In genomic region chr2:178227187-178227586, GRCh38 we compare ENCODE assay signal across 21 cellular contexts. TPM values are rescaled to one million over a fixed set of nuclear protein-coding genes. Genes with fewer than 3 reads are reported as not detected.
DNase-seq lines count a peak whose midpoint lies in the region; ATAC-seq, FAIRE-seq and TF ChIP-seq lines count a peak whose summit lies in the region.
"Had no signal": no experiment of that assay in that cellular context is flagged by ENCODE, and none has a peak within 500 bp of the region (broad histone marks: within the 10 kb centered on the region; RNA-seq: fewer than 3 reads in every experiment).

No MANE protein-coding gene starts in this region.

- H3K36me3 ChIP-seq in K562 (ENCODE audit: control insufficient read depth, insufficient read depth, low read length) (no peaks in the 10 kb centered on the region), smooth muscle cell (ENCODE audit: low read depth) (no peaks in the 10 kb centered on the region)

- no peak overlapping the region for H3K4me3 Mint-ChIP-seq in activated T-helper 1 cell treated with anti-CD3 and anti-CD28 coated beads, Interleukin-12 subunit alpha, Interleukin-12 subunit beta, Interleukin-2, Interleukin-4 antibody, amounts not matched to agents 30 ng/mL and 10 ng/mL and 1 ng/mL, durations not matched to agents 14 hours and 24 hours and 36 hours
- H3K4me3 Mint-ChIP-seq: activated CD8-positive, alpha-beta T cell treated with anti-CD3 and anti-CD28 coated beads for 36 hours; activated naive CD8-positive, alpha-beta T cell treated with anti-CD3 and anti-CD28 coated beads, Interleukin-2, amount 50 U/mL, for 24 hours; IgD-negative memory B cell; immature natural killer cell; neural crest cell; stimulated activated naive CD8-positive, alpha-beta T cell treated with anti-CD3 and anti-CD28 coated beads, Interleukin-15, amount 100 ng/mL, for 72 hours; T-cell had no signal

- no peaks in the 10 kb centered on the region for H4K20me1 ChIP-seq in K562 (replicated peaks; ENCODE audit: control insufficient read depth, insufficient read depth, low read length)
- no peaks in the 10 kb centered on the region for H4K20me1 ChIP-seq in smooth muscle cell (ENCODE audit: low read depth)

- H3K9me3 Mint-ChIP-seq in activated T-helper 1 cell treated with anti-CD3 and anti-CD28 coated beads, Interleukin-12 subunit alpha, Interleukin-12 subunit beta, Interleukin-2, Interleukin-4 antibody, amounts not matched to agents 30 ng/mL and 10 ng/mL and 1 ng/mL, durations not matched to agents 14 hours and 24 hours and 36 hours = no peaks in the 10 kb centered on the region
- H3K9me3 Mint-ChIP-seq: activated CD8-positive, alpha-beta T cell treated with anti-CD3 and anti-CD28 coated beads for 36 hours; activated naive CD8-positive, alpha-beta T cell treated with anti-CD3 and anti-CD28 coated beads, Interleukin-2, amount 50 U/mL, for 24 hours; neural crest cell; stimulated activated naive CD8-positive, alpha-beta T cell treated with anti-CD3 and anti-CD28 coated beads, Interleukin-15, amount 100 ng/mL, for 72 hours; T-cell had no signal

- H3K27me3 ChIP-seq in K562 (ENCODE audit: control insufficient read depth in 2 of 2, insufficient read depth in 2 of 2, low read length in 2 of 2) (no peaks in the 10 kb centered on the region), smooth muscle cell (ENCODE audit: low read depth) (no peaks in the 10 kb centered on the region)

- H3K4me2 ChIP-seq in K562 (ENCODE audit: insufficient read depth, low read length) = no peak overlapping the region
- no peak overlapping the region for H3K4me2 ChIP-seq in smooth muscle cell

- intact Hi-C loops in K562 (cut with micrococcal nuclease) = no loop called here
- intact Hi-C loops in activated T-helper 1 cell treated with anti-CD3 and anti-CD28 coated beads, Interleukin-12 subunit alpha, Interleukin-12 subunit beta, Interleukin-2, Interleukin-4 antibody, amounts not matched to agents 30 ng/mL and 10 ng/mL and 1 ng/mL, durations not matched to agents 14 hours and 24 hours and 36 hours (cut with micrococcal nuclease) = no loop called here

- H3K79me2 ChIP-seq in K562 (ENCODE audit: control insufficient read depth, insufficient read depth, low read length) = no peaks in the 10 kb centered on the region
- H3K79me2 ChIP-seq in smooth muscle cell (ENCODE audit: low read depth) = no peaks in the 10 kb centered on the region

- no peak for TF ChIP-seq POLR2A in K562 (conservative IDR thresholded peaks at IDR 0.05)

- TF ChIP-seq EP300 in K562 (IDR thresholded peaks at IDR 0.05; ENCODE audit: low read length) = no peak

- no peak for TF ChIP-seq RAD21 in K562 (CRISPR knock-in tag; conservative IDR thresholded peaks at IDR 0.05 in 1 of 2, IDR thresholded peaks at IDR 0.05 in 1 of 2)

- no peak overlapping the region for H3K9ac ChIP-seq in K562 (ENCODE audit: insufficient read depth in 1 of 2, low read depth in 2 of 2, low read length in 2 of 2)
- no peak overlapping the region for H3K9ac ChIP-seq in smooth muscle cell (ENCODE audit: low read depth)

- in situ Hi-C loops in K562 (cut with MboI) = no loop called here

- DNase-seq in AG09309 (ENCODE audit: low read depth) = peak; percentile 8
- DNase-seq in LHCN-M2 (ENCODE audit: low read depth) = peak; percentile 58
- no peak for DNase-seq in K562 (ENCODE audit: extremely low read depth in 1 of 4, low spot score in 3 of 4)
- DNase-seq in kidney glomerular epithelial cell (lab: John Stamatoyannopoulos, UW) = peak; percentile 26
- no peak for DNase-seq in coronary artery (ENCODE audit: low spot score)
- DNase-seq in smooth muscle cell (lab: John Stamatoyannopoulos, UW; ENCODE audit: unreplicated experiment) = no peak
- no peak for DNase-seq in activated T-helper 1 cell treated with anti-CD3 and anti-CD28 coated beads, Interleukin-12 subunit alpha, Interleukin-12 subunit beta, Interleukin-2, Interleukin-4 antibody, amounts not matched to agents 30 ng/mL and 10 ng/mL and 1 ng/mL, durations not matched to agents 14 hours and 24 hours and 36 hours (ENCODE audit: low spot score)
- DNase-seq: activated CD8-positive, alpha-beta T cell treated with anti-CD3 and anti-CD28 coated beads for 36 hours; activated naive CD8-positive, alpha-beta T cell treated with anti-CD3 and anti-CD28 coated beads, Interleukin-2, amount 50 U/mL, for 24 hours; activated T-cell treated with anti-CD3 and anti-CD28 coated beads, Interleukin-2, amount 50 U/mL, for 48 hours; GF-D8; head of caudate nucleus; immature natural killer cell; midbrain; RPMI8226; stimulated activated naive CD8-positive, alpha-beta T cell treated with anti-CD3 and anti-CD28 coated beads, Interleukin-15, amount 100 ng/mL, for 72 hours; T-cell had no signal

- no peak for TF ChIP-seq CTCF in AG09309 (IDR thresholded peaks at IDR 0.05; ENCODE audit: control insufficient read depth, insufficient read depth, low read depth, low read length, missing control alignments)
- TF ChIP-seq CTCF in K562 (IDR thresholded peaks at IDR 0.05 in 2 of 3, conservative IDR thresholded peaks at IDR 0.05 in 1 of 3; ENCODE audit: insufficient read depth in 2 of 3, low read depth in 1 of 3, low read length in 3 of 3) = no peak
- TF ChIP-seq CTCF in coronary artery (IDR thresholded peaks at IDR 0.05) = no peak
- TF ChIP-seq CTCF in smooth muscle cell (IDR thresholded peaks at IDR 0.05; ENCODE audit: borderline replicate concordance, insufficient read depth, poor library complexity, severe bottlenecking) = no peak

- 18% methylated on average over 2 of the region's 2 CpGs for WGBS in K562 (ENCODE audit: insufficient coverage, low coverage, missing lambda C conversion rate)
- 87% methylated on average over 2 of the region's 2 CpGs for whole genome bisulfite sequencing in smooth muscle cell (ENCODE audit: low lambda C conversion rate)

- no TSS peak for BruUV-seq in K562 (replicated peaks; lab: Mats Ljungman, UMichigan)

- no peaks in the 10 kb centered on the region for H3K4me1 Mint-ChIP-seq in activated T-helper 1 cell treated with anti-CD3 and anti-CD28 coated beads, Interleukin-12 subunit alpha, Interleukin-12 subunit beta, Interleukin-2, Interleukin-4 antibody, amounts not matched to agents 30 ng/mL and 10 ng/mL and 1 ng/mL, durations not matched to agents 14 hours and 24 hours and 36 hours (ENCODE audit: low read depth)
- H3K4me1 Mint-ChIP-seq: activated naive CD8-positive, alpha-beta T cell treated with anti-CD3 and anti-CD28 coated beads, Interleukin-2, amount 50 U/mL, for 24 hours; immature natural killer cell; stimulated activated naive CD8-positive, alpha-beta T cell treated with anti-CD3 and anti-CD28 coated beads, Interleukin-15, amount 100 ng/mL, for 72 hours; T-cell had no signal

- CTCF ChIA-PET in K562 (lab: Yijun Ruan, JAX; ENCODE audit: low intra/inter-chr PET ratio) = no interaction called here

- H3K27ac ChIP-seq in K562 (ENCODE audit: extremely low read depth, low read depth, low read length) = no peak overlapping the region
- no peak overlapping the region for H3K27ac ChIP-seq in coronary artery
- H3K27ac ChIP-seq in smooth muscle cell (ENCODE audit: low read depth) = no peak overlapping the region
- H3K27ac ChIP-seq: epithelial cell of prostate had no signal

- H3K4me3 ChIP-seq in AG09309 (ENCODE audit: control insufficient read depth, low read depth, low read length) (no peak overlapping the region), K562 (no peak overlapping the region), coronary artery (no peak overlapping the region), smooth muscle cell (no peak overlapping the region)

- no peak for FAIRE-seq in K562 (lab: Jason Lieb, UNC)

- H3K9me1 ChIP-seq in K562 (ENCODE audit: control insufficient read depth, insufficient read depth, low read length) = no peaks in the 10 kb centered on the region

- H3K27ac Mint-ChIP-seq in activated T-helper 1 cell treated with anti-CD3 and anti-CD28 coated beads, Interleukin-12 subunit alpha, Interleukin-12 subunit beta, Interleukin-2, Interleukin-4 antibody, amounts not matched to agents 30 ng/mL and 10 ng/mL and 1 ng/mL, durations not matched to agents 14 hours and 24 hours and 36 hours = no peak overlapping the region
- H3K27ac Mint-ChIP-seq: activated CD8-positive, alpha-beta T cell treated with anti-CD3 and anti-CD28 coated beads for 36 hours; activated naive CD8-positive, alpha-beta T cell treated with anti-CD3 and anti-CD28 coated beads, Interleukin-2, amount 50 U/mL, for 24 hours; IgD-negative memory B cell; immature natural killer cell; stimulated activated naive CD8-positive, alpha-beta T cell treated with anti-CD3 and anti-CD28 coated beads, Interleukin-15, amount 100 ng/mL, for 72 hours; T-cell had no signal

- H2AFZ ChIP-seq in K562 (ENCODE audit: low read depth, low read length) (no peak overlapping the region), smooth muscle cell (ENCODE audit: low read depth) (no peak overlapping the region)

- H3K9me3 ChIP-seq in K562 (replicated peaks; ENCODE audit: control insufficient read depth, insufficient read depth, low read depth, low read length) = no peaks in the 10 kb centered on the region
- no peaks in the 10 kb centered on the region for H3K9me3 ChIP-seq in smooth muscle cell (replicated peaks; ENCODE audit: low read depth)

- no peaks in the 10 kb centered on the region for H3K36me3 Mint-ChIP-seq in activated T-helper 1 cell treated with anti-CD3 and anti-CD28 coated beads, Interleukin-12 subunit alpha, Interleukin-12 subunit beta, Interleukin-2, Interleukin-4 antibody, amounts not matched to agents 30 ng/mL and 10 ng/mL and 1 ng/mL, durations not matched to agents 14 hours and 24 hours and 36 hours (ENCODE audit: low read depth)
- H3K36me3 Mint-ChIP-seq: IgD-negative memory B cell, immature natural killer cell, T-cell had no signal

- ATAC-seq in K562 (no peak), GM18520 (IDR thresholded peaks at IDR 0.05; ENCODE audit: unreplicated experiment) (no peak)
- ATAC-seq: activated CD8-positive, alpha-beta T cell treated with anti-CD3 and anti-CD28 coated beads for 36 hours; activated naive CD8-positive, alpha-beta T cell treated with anti-CD3 and anti-CD28 coated beads, Interleukin-2, amount 50 U/mL, for 24 hours; stimulated activated naive CD8-positive, alpha-beta T cell treated with anti-CD3 and anti-CD28 coated beads, Interleukin-15, amount 100 ng/mL, for 72 hours; T-cell had no signal

- peaks cover 9% of the 10 kb centered on the region for H3K27me3 Mint-ChIP-seq in activated T-helper 1 cell treated with anti-CD3 and anti-CD28 coated beads, Interleukin-12 subunit alpha, Interleukin-12 subunit beta, Interleukin-2, Interleukin-4 antibody, amounts not matched to agents 30 ng/mL and 10 ng/mL and 1 ng/mL, durations not matched to agents 14 hours and 24 hours and 36 hours (ENCODE audit: insufficient read depth)

- H3K4me1 ChIP-seq in K562 (replicated peaks in 1 of 2; ENCODE audit: control insufficient read depth in 2 of 2, insufficient read depth in 2 of 2, low read length in 2 of 2) (0 out of 5 replicates have a peak, but pooled peaks cover 0 to 7% of the 10 kb centered on the region in 2 experiments), smooth muscle cell (ENCODE audit: low read depth) (no peaks in the 10 kb centered on the region)

- H3F3A ChIP-seq in smooth muscle cell (ENCODE audit: low read depth) = no peaks in the 10 kb centered on the region

- POLR2A ChIA-PET in K562 (lab: Yijun Ruan, JAX) = interaction anchor here (1.0 kb wide), 1 partner anchor 15 kb away, joined by 4 read pairs; no protein-coding TSS in a partner anchor

RNA-seq across cellular contexts. Expression of gene OSBPL6, which starts 32.9 kb away (rescaled TPM):
- total RNA-seq in LHCN-M2 (2014; rRNA removed) (12.2 and 18.1 TPM in 2 replicates), K562 (2014; rRNA removed) (5.7 and 6.7 TPM in 2 replicates), K562 (2014; rRNA removed; fragmentation: Illumina TruSeq; extraction: Trizol) (9.3 and 10.2 TPM in 2 replicates), K562 (2015; rRNA removed; fragmentation: Illumina TruSeq; extraction: Trizol) (5.9 and 6.0 TPM in 2 replicates), K562 (2021) (12.6 TPM in 2 replicates), smooth muscle cell (7.4 and 8.6 TPM in 2 replicates)
- 4.4 TPM for polyA plus RNA-seq in LHCN-M2 (2012)
- total RNA-seq in K562 (2011; cell fraction: chromatin; rRNA removed; ENCODE audit: low replicate concordance) = 14.3 and 23.6 TPM in 2 replicates
- total RNA-seq in K562 (2011; cell fraction: nucleolus; rRNA removed) = 5.0 and 7.1 TPM in 2 replicates
- 6.3 and 9.2 TPM in 2 replicates for total RNA-seq in K562 (2011; cell fraction: nucleoplasm; rRNA removed)
- polyA plus RNA-seq in K562 (2011; rRNA removed) (12.7 and 23.4 TPM in 2 replicates), K562 (2014; fragmentation: Illumina TruSeq; extraction: Trizol) (11.1 and 12.0 TPM in 2 replicates), K562 (2014; fragmentation: Nextera tagmentation; extraction: Ambion mirVana) (1 to 10 TPM; 3.4 to 3.8 TPM), K562 (2014; rRNA removed) (9.3 and 9.5 TPM in 2 replicates), smooth muscle cell (2.4 and 7.6 TPM in 2 replicates)
- polyA plus RNA-seq in K562 (2011; cell fraction: cytosol; rRNA removed) = 9.5 and 16.3 TPM in 2 replicates
- polyA plus RNA-seq in K562 (2011; cell fraction: nucleus; rRNA removed) = 14.7 and 21.3 TPM in 2 replicates
- 7.3 and 8.4 TPM in 2 replicates for polyA plus RNA-seq in K562 (2012)
- polyA minus RNA-seq in K562 (2011; rRNA and poly(A)+ RNA removed) = 16.7 and 29.6 TPM in 2 replicates
- polyA minus RNA-seq in K562 (2011; cell fraction: cytosol; rRNA and poly(A)+ RNA removed) = 9.8 and 13.0 TPM in 2 replicates
- polyA minus RNA-seq in K562 (2011; cell fraction: nucleus; rRNA and poly(A)+ RNA removed) = 9.3 and 20.9 TPM in 2 replicates
- total RNA-seq in activated T-helper 1 cell treated with anti-CD3 and anti-CD28 coated beads, Interleukin-12 subunit alpha, Interleukin-12 subunit beta, Interleukin-2, Interleukin-4 antibody, amounts not matched to agents 30 ng/mL and 10 ng/mL and 1 ng/mL, durations not matched to agents 14 hours and 24 hours and 36 hours = 1.5 and 1.9 TPM in 2 replicates
- polyA plus RNA-seq: IgD-negative memory B cell, immature natural killer cell had no signal

Comparison
In these comparisons a context has a peak if more than half of its experiments do, and no peak if none do; other contexts are left out.
1. DNase-seq: peak in AG09309 (single experiment), LHCN-M2 (single experiment) and kidney glomerular epithelial cell (single experiment); none in K562 (0 of 4), coronary artery (single experiment), smooth muscle cell (single experiment) and activated T-helper 1 cell treated with anti-CD3 and anti-CD28 coated beads, Interleukin-12 subunit alpha, Interleukin-12 subunit beta, Interleukin-2, Interleukin-4 antibody, amounts not matched to agents 30 ng/mL and 10 ng/mL and 1 ng/mL, durations not matched to agents 14 hours and 24 hours and 36 hours (single experiment).